ENCODE assay signal across 1 cellular context in genomic region chr5:38016835-38017234, GRCh38.
TF ChIP-seq lines count a peak whose summit lies in the region.

No MANE protein-coding gene starts in this region.

TF ChIP-seq in GM23338, 12 proteins besides CTCF, POLR2A, EP300 and RAD21 (continued from another document):
- no peak for TF ChIP-seq ZNF462 (CRISPR knock-in tag; IDR thresholded peaks at IDR 0.05)
- no peak for TF ChIP-seq STAT1 (IDR thresholded peaks at IDR 0.05; ENCODE audit: unreplicated experiment)
- no peak for TF ChIP-seq EZH2 (IDR thresholded peaks at IDR 0.05; ENCODE audit: low read depth, unreplicated experiment)
- no peak for TF ChIP-seq ZNF331 (CRISPR knock-in tag; IDR thresholded peaks at IDR 0.05; ENCODE audit: low read depth)
- no peak for TF ChIP-seq JUNB (IDR thresholded peaks at IDR 0.05; ENCODE audit: unreplicated experiment)
- TF ChIP-seq NANOG (IDR thresholded peaks at IDR 0.05; ENCODE audit: borderline replicate concordance), result no peak
- no peak for TF ChIP-seq ZNF114 (CRISPR knock-in tag; IDR thresholded peaks at IDR 0.05)
- TF ChIP-seq POLR2AphosphoS5 (IDR thresholded peaks at IDR 0.05; ENCODE audit: low read depth), result no peak
- TF ChIP-seq CREB1 (CRISPR knock-in tag; IDR thresholded peaks at IDR 0.05; ENCODE audit: low read depth), result no peak
- TF ChIP-seq ETS1 (IDR thresholded peaks at IDR 0.05), result no peak
